Comparison of ENCODE assay signal across 11 cellular contexts in genomic region chr7:51034531-51035264, GRCh38.
DNase-seq lines count a peak whose midpoint lies in the region; ATAC-seq and TF ChIP-seq lines count a peak whose summit lies in the region.
"Had no signal": no experiment of that assay in that cellular context is flagged by ENCODE, and none has a peak within 500 bp of the region (broad histone marks: within the 10 kb centered on the region; RNA-seq: fewer than 3 reads in every experiment).

No MANE protein-coding gene starts in this region.

- in situ Hi-C loops in astrocyte of the cerebellum (cut with HindIII; ENCODE audit: low sequenced_read_pairs): no loop called here

- DNase-seq in astrocyte of the cerebellum (ENCODE audit: low read depth) (peak; percentile 79), iris pigment epithelial cell (ENCODE audit: low read depth) (peak; percentile 79), stromal cell of bone marrow (ENCODE audit: low read depth) (peak; percentile 73), SIG-M5 (lab: John Stamatoyannopoulos, UW) (no peak), activated T-cell treated with anti-CD3 and anti-CD28 coated beads for 4 hours (no peak)
- DNase-seq: KG1; lower lobe of right lung; NK-92 treated with Interleukin-12 subunit alpha and Interleukin-12 subunit beta, amount 100 ng/mL, for 24 hours had no signal

- no peak for ATAC-seq in HG02840 (IDR thresholded peaks at IDR 0.05; ENCODE audit: low FRiP score, unreplicated experiment)

- H3K36me3 ChIP-seq in HEK293 (ENCODE audit: control insufficient read depth in 2 of 2, insufficient read depth in 1 of 2, low read length in 2 of 2): no peaks in the 10 kb centered on the region
- H3K36me3 ChIP-seq: lower lobe of right lung had no signal

- TF ChIP-seq CTCF in HEK293 (tag by site-specific recombination; IDR thresholded peaks at IDR 0.05) (no peak), astrocyte of the cerebellum (IDR thresholded peaks at IDR 0.05; ENCODE audit: low read depth, low read length, missing control alignments) (no peak)

- no peak overlapping the region for H3K4me3 ChIP-seq in HEK293 (ENCODE audit: low read depth, low read length)
- H3K4me3 ChIP-seq in astrocyte of the cerebellum (ENCODE audit: low read depth, low read length): no peak overlapping the region
- H3K4me3 ChIP-seq: lower lobe of right lung, skin epidermis had no signal

- H3K27ac ChIP-seq in HEK293 (ENCODE audit: extremely low read depth, low read depth, low read length): no peak overlapping the region
- H3K27ac ChIP-seq: lower lobe of right lung had no signal

- no peaks in the 10 kb centered on the region for H3K9me3 ChIP-seq in HEK293 (ENCODE audit: control insufficient read depth, insufficient read depth, low read depth, low read length)
- H3K9me3 ChIP-seq: lower lobe of right lung had no signal

- CTCF ChIA-PET in HEK293 (lab: Yijun Ruan, JAX): no interaction called here

- POLR2A ChIA-PET in HEK293 (lab: Yijun Ruan, JAX): no interaction called here

- no peaks in the 10 kb centered on the region for H3K4me1 ChIP-seq in HEK293 (ENCODE audit: control insufficient read depth, insufficient read depth, low read length)

TF ChIP-seq in HEK293, 187 proteins besides CTCF, POLR2A, EP300 and RAD21:
- TF ChIP-seq ZBTB10 (tag by site-specific recombination; IDR thresholded peaks at IDR 0.05): no peak
- TF ChIP-seq KLF9 (tag by site-specific recombination; IDR thresholded peaks at IDR 0.05; ENCODE audit: low read depth): no peak
- TF ChIP-seq GLIS1 (tag by site-specific recombination; IDR thresholded peaks at IDR 0.05): peak; percentile 23; the same call in 1 of the 2 replicates
- no peak for TF ChIP-seq REST (tag by site-specific recombination; IDR thresholded peaks at IDR 0.05)
- no peak for TF ChIP-seq ZBTB48 (tag by site-specific recombination; IDR thresholded peaks at IDR 0.05)
- TF ChIP-seq ZNF404 (tag by site-specific recombination; IDR thresholded peaks at IDR 0.05): no peak
- no peak for TF ChIP-seq ZBTB11 (tag by site-specific recombination; conservative IDR thresholded peaks at IDR 0.05; ENCODE audit: low read depth)
- TF ChIP-seq ZNF548 (tag by site-specific recombination; IDR thresholded peaks at IDR 0.05): no peak
- no peak for TF ChIP-seq MZF1 (tag by site-specific recombination; IDR thresholded peaks at IDR 0.05; ENCODE audit: borderline replicate concordance)

Comparison
In these comparisons a context has a peak if more than half of its experiments do, and no peak if none do; other contexts are left out.
1. DNase-seq: peak in astrocyte of the cerebellum (single experiment), iris pigment epithelial cell (single experiment) and stromal cell of bone marrow (single experiment); none in SIG-M5 (single experiment) and activated T-cell treated with anti-CD3 and anti-CD28 coated beads for 4 hours (single experiment).